ENCODE assay signal across 8 cellular contexts in genomic region chr2:24123212-24124002, GRCh38. TPM values are rescaled to one million over a fixed set of nuclear protein-coding genes. Genes with fewer than 3 reads are reported as not detected.
A peak's percentile ranks its signal among the peaks of the same experiment; 100 is the strongest.
DNase-seq lines count a peak whose midpoint lies in the region; ATAC-seq and TF ChIP-seq lines count a peak whose summit lies in the region.

TSS of gene FAM228B (plus strand) at chr2:24123469. CDS start at chr2:24124362, 893 bp downstream.
A gene with protein sequence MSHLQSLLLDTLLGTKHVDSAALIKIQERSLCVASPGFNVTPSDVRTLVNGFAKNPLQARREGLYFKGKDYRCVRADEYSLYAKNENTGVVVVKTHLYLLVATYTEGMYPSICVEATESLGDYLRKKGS (minus strand): TSS chr2:24123334. CDS start chr2:24122535, 799 bp downstream.

- ATAC-seq in GM21360 (IDR thresholded peaks at IDR 0.05; ENCODE audit: unreplicated experiment): peak; percentile 87

- intact Hi-C loops in Calu3 (cut with micrococcal nuclease; ENCODE audit: unreplicated experiment): no loop called here

- peak within 1 kb of the TSS; percentile 77 to 86 for H3K27ac ChIP-seq in mucosa of rectum (ENCODE audit: low read depth in 2 of 2, low read length in 2 of 2)

- peaks cover 13% of the 10 kb centered on the region for H3K4me1 Mint-ChIP-seq in Calu3 (ENCODE audit: low read depth, unreplicated experiment)

- H3K36me3 Mint-ChIP-seq in Calu3 (ENCODE audit: insufficient read depth, unreplicated experiment): peaks cover 20% of the 10 kb centered on the region

- DNase-seq in Calu3 (peak; percentile 86), HS-27A (ENCODE audit: low read depth) (peak; percentile 52), NOMO-1 treated with DMSO at 0.1 percent for 48 hours (lab: John Stamatoyannopoulos, UW; ENCODE audit: unreplicated experiment) (peak; percentile 89), activated T-cell treated with anti-CD3 and anti-CD28 coated beads for 24 hours (ENCODE audit: low read depth) (peak; percentile 58), epithelial cell of proximal tubule (ENCODE audit: low read depth) (no peak)
- peak; percentile 23 to 29 for DNase-seq in stimulated activated CD8-positive, alpha-beta memory T cell treated with anti-CD3 and anti-CD28 coated beads, Interleukin-7, amount 100 ng/mL, for 1 hour (ENCODE audit: low read depth in 2 of 2)

- H3K9me3 ChIP-seq in mucosa of rectum (ENCODE audit: control insufficient read depth in 2 of 2, low read length in 2 of 2): no peaks in the 10 kb centered on the region

- H3K4me3 ChIP-seq in epithelial cell of proximal tubule (ENCODE audit: low read depth, low read length) (peak within 1 kb of the TSS; percentile 82), mucosa of rectum (ENCODE audit: low read length in 2 of 2) (peak within 1 kb of the TSS; percentile 89 to 90)

- peak within 1 kb of the TSS; percentile 88 for H3K4me3 Mint-ChIP-seq in Calu3 (ENCODE audit: low read depth, unreplicated experiment)

- H3K36me3 ChIP-seq in mucosa of rectum (ENCODE audit: control insufficient read depth in 2 of 2, insufficient read depth in 2 of 2, low read length in 2 of 2): no peaks in the 10 kb centered on the region

- TF ChIP-seq CTCF in Calu3 (IDR thresholded peaks at IDR 0.05; ENCODE audit: unreplicated experiment) (no peak), epithelial cell of proximal tubule (conservative IDR thresholded peaks at IDR 0.05; ENCODE audit: low read depth, low read length) (no peak)

- H3K4me1 ChIP-seq in mucosa of rectum (ENCODE audit: control insufficient read depth in 2 of 2, insufficient read depth in 2 of 2, low read length in 2 of 2): peaks cover 3 to 4% of the 10 kb centered on the region in 2 donors

- CTCF ChIA-PET in Calu3 (lab: Charles Lee): interaction anchor here (1.5 kb wide), 1 partner anchor 39 kb away, joined by 5 read pairs; the partner anchor contains the start of gene TP53I3

- H3K27me3 ChIP-seq in mucosa of rectum (ENCODE audit: control insufficient read depth in 2 of 2, insufficient read depth in 2 of 2, low read length in 2 of 2): no peaks in the 10 kb centered on the region

- peak within 1 kb of the TSS; percentile 79 for H3K27ac Mint-ChIP-seq in Calu3 (ENCODE audit: unreplicated experiment)

- H3K9ac ChIP-seq in mucosa of rectum (ENCODE audit: low read depth in 1 of 2, low read length in 2 of 2): peak within 1 kb of the TSS; percentile 88 to 95

- no peaks in the 10 kb centered on the region for H3K27me3 Mint-ChIP-seq in Calu3 (ENCODE audit: unreplicated experiment)

- no TSS peak for BruUV-seq in Calu3 (replicated peaks; lab: Mats Ljungman, UMichigan)

- H3K9me3 Mint-ChIP-seq in Calu3 (ENCODE audit: low read depth, unreplicated experiment): no peaks in the 10 kb centered on the region

RNA-seq across cellular contexts. Expression of gene FAM228B, which starts in this region (rescaled TPM):
- total RNA-seq in Calu3 (2022): 7.4 and 8.3 TPM in 2 replicates
- total RNA-seq in epithelial cell of proximal tubule: 2.7 and 4.8 TPM in 2 replicates

RNA-seq across cellular contexts. Expression of the second gene that starts in this region (rescaled TPM):
- total RNA-seq in Calu3 (2022): 0.64 TPM in 1 of 2 replicates, not detected in the other
- not detected in 2 replicates for total RNA-seq in epithelial cell of proximal tubule
